Comparison of ENCODE assay signal across 19 cellular contexts in genomic region chr2:44230378-44230777, GRCh38. TPM values are rescaled to one million over a fixed set of nuclear protein-coding genes. Genes with fewer than 3 reads are reported as not detected.
DNase-seq lines count a peak whose midpoint lies in the region; ATAC-seq and TF ChIP-seq lines count a peak whose summit lies in the region.
"Had no signal": no experiment of that assay in that cellular context is flagged by ENCODE, and none has a peak within 500 bp of the region (broad histone marks: within the 10 kb centered on the region; RNA-seq: fewer than 3 reads in every experiment).

No MANE protein-coding gene starts in this region.

- no peaks in the 10 kb centered on the region for H3K9me3 ChIP-seq in CD4-positive, CD25-positive, alpha-beta regulatory T cell (ENCODE audit: control insufficient read depth in 2 of 2, low read length in 2 of 2)
- H3K9me3 ChIP-seq: left lung, stomach had no signal

- H3K36me3 ChIP-seq in CD4-positive, CD25-positive, alpha-beta regulatory T cell (ENCODE audit: control insufficient read depth, insufficient read depth, low read length), result peaks cover 21% of the 10 kb centered on the region
- H3K36me3 ChIP-seq: brain microvascular endothelial cell had no signal

- peak overlapping the region; percentile 5 to 48 (median 44) for H3K27ac Mint-ChIP-seq in CD4-positive, CD25-positive, alpha-beta regulatory T cell
- no peak overlapping the region for H3K27ac Mint-ChIP-seq in neural crest cell (ENCODE audit: unreplicated experiment)
- H3K27ac Mint-ChIP-seq: activated naive CD4-positive, alpha-beta T cell treated with anti-CD3 and anti-CD28 coated beads, Interleukin-2, amount 50 U/mL, for 24 hours had no signal

- peaks cover 5% of the 10 kb centered on the region for H3K36me3 Mint-ChIP-seq in CD4-positive, CD25-positive, alpha-beta regulatory T cell
- peaks cover 4% of the 10 kb centered on the region for H3K36me3 Mint-ChIP-seq in neural crest cell (ENCODE audit: low read depth)
- H3K36me3 Mint-ChIP-seq: activated naive CD4-positive, alpha-beta T cell treated with anti-CD3 and anti-CD28 coated beads, Interleukin-2, amount 50 U/mL, for 24 hours had no signal

- H3K27me3 Mint-ChIP-seq in CD4-positive, CD25-positive, alpha-beta regulatory T cell, result no peaks in the 10 kb centered on the region
- H3K27me3 Mint-ChIP-seq in neural crest cell (ENCODE audit: low read depth), result no peaks in the 10 kb centered on the region
- H3K27me3 Mint-ChIP-seq: activated naive CD4-positive, alpha-beta T cell treated with anti-CD3 and anti-CD28 coated beads, Interleukin-2, amount 50 U/mL, for 24 hours had no signal

- H3K9me3 Mint-ChIP-seq in CD4-positive, CD25-positive, alpha-beta regulatory T cell, result no peaks in the 10 kb centered on the region
- H3K9me3 Mint-ChIP-seq in neural crest cell, result no peaks in the 10 kb centered on the region
- H3K9me3 Mint-ChIP-seq: activated naive CD4-positive, alpha-beta T cell treated with anti-CD3 and anti-CD28 coated beads, Interleukin-2, amount 50 U/mL, for 24 hours had no signal

- no peak overlapping the region for H3K4me3 Mint-ChIP-seq in CD4-positive, CD25-positive, alpha-beta regulatory T cell
- H3K4me3 Mint-ChIP-seq in neural crest cell, result peak overlapping the region; percentile 3
- H3K4me3 Mint-ChIP-seq: activated naive CD4-positive, alpha-beta T cell treated with anti-CD3 and anti-CD28 coated beads, Interleukin-2, amount 50 U/mL, for 24 hours had no signal

- H3K27me3 ChIP-seq in CD4-positive, CD25-positive, alpha-beta regulatory T cell (ENCODE audit: control insufficient read depth, insufficient read depth, low read length), result no peaks in the 10 kb centered on the region
- H3K27me3 ChIP-seq: brain microvascular endothelial cell, left lung, stomach had no signal

- no peak for DNase-seq in CD4-positive, CD25-positive, alpha-beta regulatory T cell
- DNase-seq in GM12865 (ENCODE audit: low read depth) (peak; percentile 8), neural crest cell (ENCODE audit: low read depth, low spot score) (no peak), NCI-H345 (lab: John Stamatoyannopoulos, UW) (no peak), DMS79 treated with DMSO at 0.1 percent for 48 hours (lab: John Stamatoyannopoulos, UW) (no peak)
- DNase-seq: activated CD4-positive, alpha-beta T cell treated with anti-CD3 and anti-CD28 coated beads, Interleukin-2, amount 50 U/mL, for 4 hours; activated T-cell treated with anti-CD3 and anti-CD28 coated beads, Interleukin-2, amount 50 U/mL, for 48 hours; brain microvascular endothelial cell; dermis blood vessel endothelial cell; left lung; NCI-H1417 treated with DMSO at 0.1 percent for 48 hours; NCI-H2171; stimulated activated CD4-positive, alpha-beta T cell treated with anti-CD3 and anti-CD28 coated beads, Interleukin-1b, Interleukin-23, amount 100 ng/mL, for 48 hours; stomach; T-helper 1 cell had no signal

- ATAC-seq in CD4-positive, CD25-positive, alpha-beta regulatory T cell (ENCODE audit: low read depth in 2 of 2), result no peak
- no peak for ATAC-seq in GM19397 (IDR thresholded peaks at IDR 0.05; ENCODE audit: unreplicated experiment)
- ATAC-seq: esophagus mucosa, left lung had no signal

- H3K4me3 ChIP-seq in CD4-positive, CD25-positive, alpha-beta regulatory T cell (ENCODE audit: low read depth, low read length), result no peak overlapping the region
- no peak overlapping the region for H3K4me3 ChIP-seq in GM12865 (ENCODE audit: low read depth, low read length)
- H3K4me3 ChIP-seq: left lung, stomach had no signal

- peaks cover 10 to 28% (median 20%) of the 10 kb centered on the region in 4 donors for H3K4me1 Mint-ChIP-seq in CD4-positive, CD25-positive, alpha-beta regulatory T cell
- peaks cover 6% of the 10 kb centered on the region for H3K4me1 Mint-ChIP-seq in neural crest cell

- TF ChIP-seq CTCF in GM12865 (IDR thresholded peaks at IDR 0.05; ENCODE audit: insufficient read depth, low read depth, low read length, missing control alignments), result no peak
- no peak for TF ChIP-seq CTCF in neural crest cell (conservative IDR thresholded peaks at IDR 0.05)

- H3K27ac ChIP-seq in CD4-positive, CD25-positive, alpha-beta regulatory T cell (ENCODE audit: insufficient read depth, low read length, poor library complexity, severe bottlenecking), result no peak overlapping the region
- H3K27ac ChIP-seq in angular gyrus (ENCODE audit: low read depth, low read length), result peak overlapping the region; percentile 3
- H3K27ac ChIP-seq: brain microvascular endothelial cell, left lung, stomach had no signal

- no peaks in the 10 kb centered on the region for H3K4me1 ChIP-seq in CD4-positive, CD25-positive, alpha-beta regulatory T cell (ENCODE audit: control insufficient read depth, insufficient read depth, low read length, poor library complexity, severe bottlenecking)
- H3K4me1 ChIP-seq: left lung had no signal

RNA-seq across cellular contexts. Expression of gene SLC3A1, which starts 44.9 kb away (rescaled TPM):
- total RNA-seq in CD4-positive, CD25-positive, alpha-beta regulatory T cell, result 0.47 TPM
- polyA plus RNA-seq in CD4-positive, CD25-positive, alpha-beta regulatory T cell, result under 1 TPM in 3 of 4 donors, not detected in 1; 0.40 to 0.57 (median 0.44) TPM
- not detected in 2 replicates for total RNA-seq in neural crest cell
- total RNA-seq: esophagus mucosa, left lung had no signal
